32 cellular contexts compared by ENCODE assay signal in genomic region chr3:25001041-25001591, GRCh38.
DNase-seq lines count a peak whose midpoint lies in the region; FAIRE-seq and TF ChIP-seq lines count a peak whose summit lies in the region.
"Had no signal": no experiment of that assay in that cellular context is flagged by ENCODE, and none has a peak within 500 bp of the region (broad histone marks: within the 10 kb centered on the region; RNA-seq: fewer than 3 reads in every experiment).

No MANE protein-coding gene starts in this region.

- DNase-seq in BJ (ENCODE audit: low read depth) (peak; percentile 63), astrocyte (ENCODE audit: low read depth) (peak; percentile 55), foreskin melanocyte (peak; percentile 31), osteocyte (ENCODE audit: extremely low spot score, unreplicated experiment) (no peak), superior temporal gyrus (ENCODE audit: extremely low spot score) (no peak), NCI-H2081 (lab: John Stamatoyannopoulos, UW) (no peak)
- DNase-seq in activated naive CD4-positive, alpha-beta T cell treated with anti-CD3 and anti-CD28 coated beads for 36 hours = no peak
- DNase-seq: activated CD4-positive, alpha-beta T cell treated with anti-CD3 and anti-CD28 coated beads for 1 hour; activated CD8-positive, alpha-beta T cell treated with anti-CD3 and anti-CD28 coated beads, Interleukin-2, amount 10 ng/mL, durations not matched to agents 7 days and 5 days; activated effector memory CD4-positive, alpha-beta T cell treated with anti-CD3 and anti-CD28 coated beads, Interleukin-2, amount 50 U/mL, for 16 hours; activated naive CD8-positive, alpha-beta T cell treated with anti-CD3 and anti-CD28 coated beads, Interleukin-2, amount 10 ng/mL, durations not matched to agents 7 days and 5 days; Caco-2; cerebellar nuclear complex; DMS79 treated with DMSO at 0.1 percent for 48 hours; foreskin keratinocyte; IMR-90; left cardiac atrium; NCI-H1092 treated with DMSO at 0.1 percent for 48 hours; NCI-H187 treated with DMSO at 0.1 percent for 48 hours; NCI-H226; NCI-H774; psoas muscle; RPMI8226; stimulated activated naive CD8-positive, alpha-beta T cell treated with anti-CD3 and anti-CD28 coated beads, Interleukin-15, amount 100 ng/mL, for 72 hours; tibial artery had no signal

- no peak overlapping the region for H3K4me3 Mint-ChIP-seq in astrocyte (ENCODE audit: unreplicated experiment)
- H3K4me3 Mint-ChIP-seq in osteocyte (ENCODE audit: unreplicated experiment) = no peak overlapping the region
- H3K4me3 Mint-ChIP-seq in activated naive CD4-positive, alpha-beta T cell treated with anti-CD3 and anti-CD28 coated beads for 36 hours = no peak overlapping the region
- H3K4me3 Mint-ChIP-seq: activated CD8-positive, alpha-beta T cell treated with anti-CD3 and anti-CD28 coated beads, Interleukin-2, amount 10 ng/mL, durations not matched to agents 7 days and 5 days; activated naive CD8-positive, alpha-beta T cell treated with anti-CD3 and anti-CD28 coated beads, Interleukin-2, amount 10 ng/mL, durations not matched to agents 7 days and 5 days; brain; memory B cell; stimulated activated naive CD8-positive, alpha-beta T cell treated with anti-CD3 and anti-CD28 coated beads, Interleukin-15, amount 100 ng/mL, for 72 hours; T-helper 1 cell treated with Interleukin-12 subunit alpha and Interleukin-12 subunit beta and Interleukin-4 antibody, amounts not matched to agents 30 μg/mL and 1 μg/mL, for 36 hours had no signal

- FAIRE-seq in astrocyte (lab: Jason Lieb, UNC) = no peak
- FAIRE-seq: GM18507 had no signal

- H3K4me2 ChIP-seq in astrocyte (ENCODE audit: low read length) = no peak overlapping the region
- H3K4me2 ChIP-seq: BLaER1 treated with 17β-estradiol and CSF1 and Interleukin-3, amounts not matched to agents 10 nM and 100 nM had no signal

- H3K27ac Mint-ChIP-seq in astrocyte (ENCODE audit: unreplicated experiment) (no peak overlapping the region), osteocyte (ENCODE audit: unreplicated experiment) (peak overlapping the region; percentile 87)
- H3K27ac Mint-ChIP-seq in activated naive CD4-positive, alpha-beta T cell treated with anti-CD3 and anti-CD28 coated beads for 36 hours = no peak overlapping the region
- H3K27ac Mint-ChIP-seq: activated CD8-positive, alpha-beta T cell treated with anti-CD3 and anti-CD28 coated beads, Interleukin-2, amount 10 ng/mL, durations not matched to agents 7 days and 5 days; activated naive CD8-positive, alpha-beta T cell treated with anti-CD3 and anti-CD28 coated beads, Interleukin-2, amount 10 ng/mL, durations not matched to agents 7 days and 5 days; brain; memory B cell; stimulated activated naive CD8-positive, alpha-beta T cell treated with anti-CD3 and anti-CD28 coated beads, Interleukin-15, amount 100 ng/mL, for 72 hours; T-helper 1 cell treated with Interleukin-12 subunit alpha and Interleukin-12 subunit beta and Interleukin-4 antibody, amounts not matched to agents 30 μg/mL and 1 μg/mL, for 36 hours had no signal

- no peaks in the 10 kb centered on the region for H3K79me2 ChIP-seq in astrocyte (ENCODE audit: insufficient read depth, low read length)

- no peaks in the 10 kb centered on the region for H3K4me1 ChIP-seq in astrocyte (ENCODE audit: insufficient read depth, low read length)
- H3K4me1 ChIP-seq: BLaER1 treated with 17β-estradiol and CSF1 and Interleukin-3, amounts not matched to agents 10 nM and 100 nM; Caco-2; foreskin keratinocyte; HAP-1; psoas muscle had no signal

- no peak overlapping the region for H2AFZ ChIP-seq in astrocyte (ENCODE audit: low read depth, low read length)

- CTCF ChIA-PET in BJ (lab: Yijun Ruan, JAX) = interaction anchor here (0.9 kb wide), 1 partner anchor 592 kb away, joined by 3 read pairs; no protein-coding TSS in a partner anchor
- CTCF ChIA-PET in activated naive CD4-positive, alpha-beta T cell treated with anti-CD3 and anti-CD28 coated beads for 36 hours (lab: Charles Lee) = no interaction called here

- H3K36me3 ChIP-seq in BJ (ENCODE audit: control insufficient read depth, insufficient read depth, low read length) = no peaks in the 10 kb centered on the region
- H3K36me3 ChIP-seq in astrocyte (ENCODE audit: insufficient read depth, low read length) = no peaks in the 10 kb centered on the region
- H3K36me3 ChIP-seq: BLaER1 treated with 17β-estradiol and CSF1 and Interleukin-3, amounts not matched to agents 10 nM and 100 nM; HAP-1; tibial artery had no signal

- no peaks in the 10 kb centered on the region for H3K27me3 Mint-ChIP-seq in astrocyte (ENCODE audit: low read depth, unreplicated experiment)
- H3K27me3 Mint-ChIP-seq in osteocyte (ENCODE audit: unreplicated experiment) = no peaks in the 10 kb centered on the region
- H3K27me3 Mint-ChIP-seq in activated naive CD4-positive, alpha-beta T cell treated with anti-CD3 and anti-CD28 coated beads for 36 hours (ENCODE audit: low read depth) = no peaks in the 10 kb centered on the region
- H3K27me3 Mint-ChIP-seq: activated naive CD8-positive, alpha-beta T cell treated with anti-CD3 and anti-CD28 coated beads, Interleukin-2, amount 10 ng/mL, durations not matched to agents 7 days and 5 days; brain; memory B cell; stimulated activated naive CD8-positive, alpha-beta T cell treated with anti-CD3 and anti-CD28 coated beads, Interleukin-15, amount 100 ng/mL, for 72 hours had no signal

- H3K9me3 ChIP-seq in astrocyte (ENCODE audit: insufficient read depth, low read depth, low read length) = no peaks in the 10 kb centered on the region
- H3K9me3 ChIP-seq: BLaER1 treated with 17β-estradiol and CSF1 and Interleukin-3, amounts not matched to agents 10 nM and 100 nM; Caco-2; HAP-1; psoas muscle; tibial artery had no signal

- intact Hi-C loops in activated naive CD4-positive, alpha-beta T cell treated with anti-CD3 and anti-CD28 coated beads for 36 hours (cut with micrococcal nuclease) = no loop called here

- H3K36me3 Mint-ChIP-seq in astrocyte (ENCODE audit: low read depth, unreplicated experiment) (no peaks in the 10 kb centered on the region), osteocyte (ENCODE audit: unreplicated experiment) (no peaks in the 10 kb centered on the region)
- no peaks in the 10 kb centered on the region for H3K36me3 Mint-ChIP-seq in activated naive CD4-positive, alpha-beta T cell treated with anti-CD3 and anti-CD28 coated beads for 36 hours (ENCODE audit: low read depth)
- H3K36me3 Mint-ChIP-seq: activated naive CD8-positive, alpha-beta T cell treated with anti-CD3 and anti-CD28 coated beads, Interleukin-2, amount 10 ng/mL, durations not matched to agents 7 days and 5 days; brain; memory B cell had no signal

- no peaks in the 10 kb centered on the region for H3K9me3 Mint-ChIP-seq in astrocyte (ENCODE audit: unreplicated experiment)
- peaks cover 6% of the 10 kb centered on the region for H3K9me3 Mint-ChIP-seq in osteocyte (ENCODE audit: unreplicated experiment)
- peaks cover 1% of the 10 kb centered on the region for H3K9me3 Mint-ChIP-seq in activated naive CD4-positive, alpha-beta T cell treated with anti-CD3 and anti-CD28 coated beads for 36 hours
- H3K9me3 Mint-ChIP-seq: activated naive CD8-positive, alpha-beta T cell treated with anti-CD3 and anti-CD28 coated beads, Interleukin-2, amount 10 ng/mL, durations not matched to agents 7 days and 5 days; memory B cell; stimulated activated naive CD8-positive, alpha-beta T cell treated with anti-CD3 and anti-CD28 coated beads, Interleukin-15, amount 100 ng/mL, for 72 hours; T-helper 1 cell treated with Interleukin-12 subunit alpha and Interleukin-12 subunit beta and Interleukin-4 antibody, amounts not matched to agents 30 μg/mL and 1 μg/mL, for 36 hours had no signal

- H3K27me3 ChIP-seq in BJ (ENCODE audit: control insufficient read depth, insufficient read depth, low read length) (no peaks in the 10 kb centered on the region), astrocyte (ENCODE audit: insufficient read depth, low read length) (no peaks in the 10 kb centered on the region)
- H3K27me3 ChIP-seq: BLaER1 treated with 17β-estradiol and CSF1 and Interleukin-3, amounts not matched to agents 10 nM and 100 nM; foreskin keratinocyte; tibial artery had no signal

- no peak overlapping the region for H3K27ac ChIP-seq in astrocyte (ENCODE audit: low read depth, low read length)
- H3K27ac ChIP-seq: BLaER1 treated with 17β-estradiol and CSF1 and Interleukin-3, amounts not matched to agents 10 nM and 100 nM; foreskin keratinocyte; psoas muscle; SK-N-MC; tibial artery had no signal

- H3K4me1 Mint-ChIP-seq in astrocyte (ENCODE audit: low read depth, unreplicated experiment) (no peaks in the 10 kb centered on the region), osteocyte (ENCODE audit: unreplicated experiment) (peaks cover 30% of the 10 kb centered on the region)
- no peaks in the 10 kb centered on the region for H3K4me1 Mint-ChIP-seq in activated naive CD4-positive, alpha-beta T cell treated with anti-CD3 and anti-CD28 coated beads for 36 hours (ENCODE audit: low read depth)
- H3K4me1 Mint-ChIP-seq: activated naive CD8-positive, alpha-beta T cell treated with anti-CD3 and anti-CD28 coated beads, Interleukin-2, amount 10 ng/mL, durations not matched to agents 7 days and 5 days; memory B cell; stimulated activated naive CD8-positive, alpha-beta T cell treated with anti-CD3 and anti-CD28 coated beads, Interleukin-15, amount 100 ng/mL, for 72 hours had no signal

- POLR2A ChIA-PET in BJ (lab: Charles Lee) = no interaction called here

- TF ChIP-seq CTCF in BJ (IDR thresholded peaks at IDR 0.05; ENCODE audit: insufficient read depth, low read depth, low read length) = no peak
- no peak for TF ChIP-seq CTCF in astrocyte (IDR thresholded peaks at IDR 0.05; ENCODE audit: insufficient read depth, low read depth, low read length)
- TF ChIP-seq CTCF in osteocyte (IDR thresholded peaks at IDR 0.05) = no peak

- no peak overlapping the region for H3K4me3 ChIP-seq in BJ (ENCODE audit: low read depth, low read length)
- no peak overlapping the region for H3K4me3 ChIP-seq in astrocyte (ENCODE audit: insufficient read depth, low read depth, low read length)
- H3K4me3 ChIP-seq: BLaER1 treated with 17β-estradiol and CSF1 and Interleukin-3, amounts not matched to agents 10 nM and 100 nM; HAP-1; psoas muscle; SK-N-MC; tibial artery had no signal

- H3K9ac ChIP-seq in astrocyte (ENCODE audit: low read length) = no peak overlapping the region
- H3K9ac ChIP-seq: BLaER1 treated with 17β-estradiol and CSF1 and Interleukin-3, amounts not matched to agents 10 nM and 100 nM had no signal

- no peaks in the 10 kb centered on the region for H4K20me1 ChIP-seq in astrocyte (ENCODE audit: insufficient read depth, low read length)
- H4K20me1 ChIP-seq: BLaER1 treated with 17β-estradiol and CSF1 and Interleukin-3, amounts not matched to agents 10 nM and 100 nM had no signal

Comparison
In these comparisons a context has a peak if more than half of its experiments do, and no peak if none do; other contexts are left out.
1. DNase-seq: peak in BJ (single experiment), astrocyte (single experiment) and foreskin melanocyte (single experiment); none in osteocyte (single experiment), superior temporal gyrus (single experiment), activated naive CD4-positive, alpha-beta T cell treated with anti-CD3 and anti-CD28 coated beads for 36 hours (single experiment) and NCI-H2081 (0 of 2).